Comparison of ENCODE assay signal across 29 cellular contexts in the genomic region with DNA sequence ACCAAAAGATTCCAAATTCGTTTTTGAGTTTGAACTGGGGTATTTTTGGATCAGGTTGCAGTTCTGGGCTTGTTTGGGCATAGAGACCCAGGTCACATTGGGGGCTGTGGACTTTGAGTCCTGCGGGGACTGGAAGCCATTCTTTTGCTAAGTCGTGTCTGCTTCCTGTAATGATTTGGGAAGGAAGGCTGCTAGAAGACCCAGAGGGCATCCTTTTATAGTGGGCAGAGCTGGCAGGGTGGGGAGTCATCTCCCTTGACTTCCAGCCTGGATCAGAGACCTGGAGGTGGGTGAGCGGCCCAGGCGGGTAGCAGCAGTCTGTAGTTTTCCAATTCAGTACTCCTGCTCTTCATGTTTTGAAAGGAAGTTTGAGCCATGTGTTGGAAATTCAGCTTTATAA. TPM values are rescaled to one million over a fixed set of nuclear protein-coding genes. Genes with fewer than 3 reads are reported as not detected.
DNase-seq lines count a peak whose midpoint lies in the region; ATAC-seq, FAIRE-seq and TF ChIP-seq lines count a peak whose summit lies in the region.
"Had no signal": no experiment of that assay in that cellular context is flagged by ENCODE, and none has a peak within 500 bp of the region (broad histone marks: within the 10 kb centered on the region; RNA-seq: fewer than 3 reads in every experiment).

No MANE protein-coding gene starts in this region.

- H2BK5ac ChIP-seq in mesenchymal stem cell (ENCODE audit: low read depth, low read length, poor library complexity, severe bottlenecking) = no peak overlapping the region

- no peak overlapping the region for H4K8ac ChIP-seq in mesenchymal stem cell (ENCODE audit: low read length)

- H3K4me3 ChIP-seq in liver (ENCODE audit: low read depth in 1 of 3, low read length in 3 of 3) (no peak overlapping the region), HepG2 (replicated peaks in 1 of 3; ENCODE audit: insufficient read depth in 1 of 3, low read depth in 2 of 3, low read length in 3 of 3) (no peak overlapping the region), mesenchymal stem cell (ENCODE audit: insufficient read depth in 1 of 2, low read depth in 1 of 2, low read length in 2 of 2) (no peak overlapping the region), left ventricle myocardium inferior (no peak overlapping the region)
- H3K4me3 ChIP-seq: esophagus squamous epithelium, lung had no signal

- no TSS peak for BruUV-seq in HepG2 (replicated peaks; lab: Mats Ljungman, UMichigan)

- H3K36me3 ChIP-seq in liver (ENCODE audit: control insufficient read depth in 4 of 4, insufficient read depth in 3 of 4, low read depth in 1 of 4, low read length in 3 of 4) (peaks cover 0 to 1% (median 0%) of the 10 kb centered on the region in 4 donors), HepG2 (replicated peaks in 1 of 2; ENCODE audit: control insufficient read depth in 1 of 2, insufficient read depth in 2 of 2, low read length in 2 of 2) (no peaks in the 10 kb centered on the region), mesenchymal stem cell (ENCODE audit: control insufficient read depth in 1 of 2, insufficient read depth in 2 of 2, low read depth in 1 of 2, low read length in 2 of 2) (peaks cover 6 to 24% of the 10 kb centered on the region in 2 experiments), left ventricle myocardium inferior (no peaks in the 10 kb centered on the region)
- H3K36me3 ChIP-seq: gastrocnemius medialis had no signal

- H3K4me1 ChIP-seq in liver (ENCODE audit: control insufficient read depth in 4 of 4, insufficient read depth in 4 of 4, low read length in 3 of 4) (peaks cover 12 to 40% (median 22%) of the 10 kb centered on the region in 4 donors), HepG2 (ENCODE audit: insufficient read depth, low read length) (no peaks in the 10 kb centered on the region), mesenchymal stem cell (ENCODE audit: control insufficient read depth, insufficient read depth, low read depth, low read length) (peaks cover 6% of the 10 kb centered on the region), left ventricle myocardium inferior (peaks cover 20% of the 10 kb centered on the region)

- H3K27ac Mint-ChIP-seq in chondrocyte (ENCODE audit: unreplicated experiment) = peak overlapping the region; percentile 55
- H3K27ac Mint-ChIP-seq: activated CD4-positive, alpha-beta memory T cell treated with anti-CD3 and anti-CD28 coated beads, Interleukin-2, amount 10 ng/mL, durations not matched to agents 7 days and 5 days had no signal

- H2BK120ac ChIP-seq in mesenchymal stem cell (ENCODE audit: low read depth, low read length) = no peak overlapping the region

- CTCF ChIA-PET in HepG2 (lab: Yijun Ruan, JAX; ENCODE audit: low intra/inter-chr PET ratio, low total read pairs) = no interaction called here

- no peak overlapping the region for H3K23ac ChIP-seq in mesenchymal stem cell (ENCODE audit: low read length in 2 of 2)

- H3K9me3 ChIP-seq in liver (ENCODE audit: control insufficient read depth in 4 of 4, low read length in 3 of 4) (no peaks in the 10 kb centered on the region), HepG2 (ENCODE audit: low read length) (no peaks in the 10 kb centered on the region), mesenchymal stem cell (ENCODE audit: control insufficient read depth, low read length) (peaks cover 4% of the 10 kb centered on the region), left ventricle myocardium inferior (replicated peaks) (peaks cover 15% of the 10 kb centered on the region)
- H3K9me3 ChIP-seq: esophagus squamous epithelium, gastrocnemius medialis had no signal

- H3K27me3 ChIP-seq in liver (ENCODE audit: control insufficient read depth in 4 of 4, insufficient read depth in 4 of 4, low read length in 3 of 4) (no peaks in the 10 kb centered on the region), HepG2 (ENCODE audit: control insufficient read depth in 1 of 2, insufficient read depth in 2 of 2, low read length in 2 of 2) (peaks cover 0 to 2% of the 10 kb centered on the region in 2 experiments; a peak in 1 of 5 replicates), mesenchymal stem cell (ENCODE audit: control insufficient read depth in 1 of 2, insufficient read depth in 1 of 2, low read length in 2 of 2) (no peaks in the 10 kb centered on the region), left ventricle myocardium inferior (ENCODE audit: low read depth) (peaks cover 28% of the 10 kb centered on the region)
- H3K27me3 ChIP-seq: esophagus squamous epithelium, gastrocnemius medialis had no signal

- H3K14ac ChIP-seq in mesenchymal stem cell (ENCODE audit: low read length in 2 of 2) = no peak overlapping the region

- 55% methylated on average over 5 of the region's 5 CpGs for WGBS in liver
- WGBS in HepG2 (ENCODE audit: low lambda C conversion rate) = 50% methylated on average over 5 of the region's 5 CpGs
- 81% methylated on average over 5 of the region's 5 CpGs for WGBS in mesenchymal stem cell

- no peak for ATAC-seq in HepG2

- intact Hi-C loops in HepG2 (cut with micrococcal nuclease; ENCODE audit: unreplicated experiment) = no loop called here
- intact Hi-C loops in left ventricle myocardium inferior (cut with micrococcal nuclease) = no loop called here

- TF ChIP-seq RAD21 in liver (IDR thresholded peaks at IDR 0.05) (no peak), HepG2 (CRISPR knock-in tag; IDR thresholded peaks at IDR 0.05) (no peak)

- H2BK12ac ChIP-seq in mesenchymal stem cell (ENCODE audit: low read length in 2 of 2) = peak overlapping the region in 1 of 2 experiments; percentile 25

- TF ChIP-seq CTCF in liver (IDR thresholded peaks at IDR 0.05; ENCODE audit: low read depth, low read length, missing input control) (no peak), HepG2 (CRISPR knock-in tag; IDR thresholded peaks at IDR 0.05) (no peak), chondrocyte (IDR thresholded peaks at IDR 0.05) (no peak), left ventricle myocardium inferior (IDR thresholded peaks at IDR 0.05; ENCODE audit: borderline replicate concordance) (no peak)

- H4K20me1 ChIP-seq in HepG2 (ENCODE audit: insufficient read depth, low read length) = no peaks in the 10 kb centered on the region

- H3K4me1 Mint-ChIP-seq in chondrocyte (ENCODE audit: low read depth) = peaks cover 49% of the 10 kb centered on the region

- H3K27ac ChIP-seq in liver (ENCODE audit: low read depth in 1 of 2, low read length in 2 of 2) (peak overlapping the region; percentile 5 to 21), HepG2 (ENCODE audit: extremely low read length, insufficient read depth, low read length) (no peak overlapping the region), mesenchymal stem cell (ENCODE audit: low read length, poor library complexity, severe bottlenecking) (no peak overlapping the region), left ventricle myocardium inferior (replicated peaks) (no peak overlapping the region)
- H3K27ac ChIP-seq: C4-2B had no signal

- no peak overlapping the region for H2AK5ac ChIP-seq in mesenchymal stem cell (ENCODE audit: low read length, severe bottlenecking)

- no peak overlapping the region for H2BK15ac ChIP-seq in mesenchymal stem cell (ENCODE audit: low read depth, poor library complexity, severe bottlenecking)

- peaks cover 8% of the 10 kb centered on the region for H3K36me3 Mint-ChIP-seq in chondrocyte (ENCODE audit: low read depth)

- H3K9ac ChIP-seq in liver (ENCODE audit: low read depth in 1 of 2, low read length in 2 of 2) (peak overlapping the region in 1 of 2 donors; percentile 28), HepG2 (ENCODE audit: insufficient read depth, low read depth, low read length) (no peak overlapping the region), mesenchymal stem cell (ENCODE audit: low read length) (peak overlapping the region; percentile 9)

- TF ChIP-seq POLR2A in HepG2 (IDR thresholded peaks at IDR 0.05; ENCODE audit: insufficient read depth in 1 of 2, low read depth in 2 of 2, low read length in 2 of 2) = no peak

- POLR2A ChIA-PET in HepG2 (lab: Yijun Ruan, JAX) = no interaction called here

- no peak for DNase-seq in HepG2 (ENCODE audit: low spot score)
- DNase-seq in chondrocyte (ENCODE audit: low spot score) = no peak
- DNase-seq in mesenchymal stem cell = no peak
- no peak for DNase-seq in left ventricle myocardium inferior
- no peak for DNase-seq in nucleus accumbens (lab: John Stamatoyannopoulos, UW)
- no peak for DNase-seq in SIG-M5 treated with dmso at 0.1 percent for 504 hours (lab: John Stamatoyannopoulos, UW; ENCODE audit: unreplicated experiment)
- DNase-seq in stimulated activated naive CD4-positive, alpha-beta T cell (lab: John Stamatoyannopoulos, UW) = no peak
- DNase-seq: activated CD4-positive, alpha-beta memory T cell treated with anti-CD3 and anti-CD28 coated beads, Interleukin-2, amount 10 ng/mL, durations not matched to agents 7 days and 5 days; activated CD4-positive, CD25-positive, alpha-beta regulatory T cell; activated effector memory CD4-positive, alpha-beta T cell treated with anti-CD3 and anti-CD28 coated beads, Interleukin-2, amount 50 U/mL, for 16 hours; effector memory CD4-positive, alpha-beta T cell; esophagus squamous epithelium; gastrocnemius medialis; hippocampal formation; NCI-H1105 treated with DMSO at 0.1 percent for 48 hours; NCI-H2081; NCI-H345; NCI-H774; occipital lobe; retina; stimulated activated CD4-positive, alpha-beta T cell treated with anti-CD3 and anti-CD28 coated beads, Interleukin-2, amount 100 ng/mL, for 24 hours; T-helper 9 cell had no signal

- H2AFZ ChIP-seq in HepG2 (ENCODE audit: low read length) (no peak overlapping the region), mesenchymal stem cell (ENCODE audit: low read depth, low read length) (no peak overlapping the region)

- no peaks in the 10 kb centered on the region for H3K79me2 ChIP-seq in HepG2 (ENCODE audit: insufficient read depth, low read length)

- peaks cover 6% of the 10 kb centered on the region for H3K9me3 Mint-ChIP-seq in chondrocyte (ENCODE audit: low read depth)
- H3K9me3 Mint-ChIP-seq: activated CD4-positive, alpha-beta memory T cell treated with anti-CD3 and anti-CD28 coated beads, Interleukin-2, amount 10 ng/mL, durations not matched to agents 7 days and 5 days had no signal

- H3K4me3 Mint-ChIP-seq in chondrocyte (ENCODE audit: unreplicated experiment) = no peak overlapping the region
- H3K4me3 Mint-ChIP-seq: activated CD4-positive, alpha-beta memory T cell treated with anti-CD3 and anti-CD28 coated beads, Interleukin-2, amount 10 ng/mL, durations not matched to agents 7 days and 5 days had no signal

- TF ChIP-seq EP300 in HepG2 (IDR thresholded peaks at IDR 0.05; ENCODE audit: low read depth in 2 of 2, low read length in 2 of 2) (no peak), HepG2 (CRISPR knock-in tag; IDR thresholded peaks at IDR 0.05; ENCODE audit: borderline replicate concordance) (no peak)

- in situ Hi-C loops in HepG2 (cut with HindIII; ENCODE audit: extremely low pct_ligation_motif_present, low pct_unique_long_range_greater_than_20kb) = no loop called here

- no peak for FAIRE-seq in HepG2 (lab: Jason Lieb, UNC)
- FAIRE-seq: GM19239, keratinocyte, small intestine had no signal

- no peak overlapping the region for H3K4ac ChIP-seq in mesenchymal stem cell (ENCODE audit: low read depth in 1 of 2, low read length in 2 of 2)

- H3K27me3 Mint-ChIP-seq in chondrocyte (ENCODE audit: low read depth) = no peaks in the 10 kb centered on the region
- H3K27me3 Mint-ChIP-seq: brain had no signal

- H3K18ac ChIP-seq in mesenchymal stem cell (ENCODE audit: low read depth in 1 of 2, low read length in 2 of 2) = no peak overlapping the region

- no peak overlapping the region for H4K91ac ChIP-seq in mesenchymal stem cell (ENCODE audit: low read length)

- H3K4me2 ChIP-seq in HepG2 (ENCODE audit: low read depth, low read length) = no peak overlapping the region
- H3K4me2 ChIP-seq in mesenchymal stem cell (ENCODE audit: low read length, poor library complexity, severe bottlenecking) = no peak overlapping the region

- H3K79me1 ChIP-seq in mesenchymal stem cell (replicated peaks; ENCODE audit: low read length, poor library complexity, severe bottlenecking) = peaks cover 34% of the 10 kb centered on the region

RNA-seq across cellular contexts. Expression of a gene that starts 11.3 kb away (rescaled TPM):
- total RNA-seq in liver (1 to 10 TPM; 3.7 to 6.5 TPM), HepG2 (2016; rRNA removed; fragmentation: Illumina TruSeq; extraction: Trizol) (0.06 and 0.07 TPM in 2 replicates), chondrocyte (25.5 to 35.5 TPM (median 27.3 TPM) in 3 replicates), left ventricle myocardium inferior (1.9 TPM)
- polyA plus RNA-seq in liver (1 to 10 TPM; 2.2 to 3.7 TPM), HepG2 (2011; rRNA removed) (0.05 and 0.07 TPM in 2 replicates)
- not detected in 2 replicates for total RNA-seq in HepG2 (2016; cell fraction: cytosol; rRNA removed; fragmentation: Illumina TruSeq; extraction: Trizol; ENCODE audit: low read depth)
- 0.03 and 0.09 TPM in 2 replicates for total RNA-seq in HepG2 (2016; cell fraction: insoluble cytoplasmic fraction; rRNA removed; fragmentation: Illumina TruSeq; extraction: Trizol)
- 0.03 and 0.19 TPM in 2 replicates for total RNA-seq in HepG2 (2016; cell fraction: membrane; rRNA removed; fragmentation: Illumina TruSeq; extraction: Trizol)
- 0.16 and 0.25 TPM in 2 replicates for total RNA-seq in HepG2 (2016; cell fraction: nucleus; rRNA removed; fragmentation: Illumina TruSeq; extraction: Trizol)
- 0.08 and 0.17 TPM in 2 replicates for polyA plus RNA-seq in HepG2 (2011; cell fraction: cytosol; rRNA removed)
- 0.24 and 0.35 TPM in 2 replicates for polyA plus RNA-seq in HepG2 (2011; cell fraction: nucleus; rRNA removed)
- 0.03 and 0.04 TPM in 2 replicates for polyA plus RNA-seq in HepG2 (2012)
- 0.02 and 0.08 TPM in 2 replicates for polyA plus RNA-seq in HepG2 (2016; cell fraction: cytosol; fragmentation: Illumina TruSeq; extraction: Trizol; ENCODE audit: low read depth)
- 0.08 and 0.09 TPM in 2 replicates for polyA plus RNA-seq in HepG2 (2016; cell fraction: insoluble cytoplasmic fraction; fragmentation: Illumina TruSeq; extraction: Trizol; ENCODE audit: low read depth)
- polyA plus RNA-seq in HepG2 (2016; cell fraction: membrane; fragmentation: Illumina TruSeq; extraction: Trizol; ENCODE audit: low read depth) = 0.08 and 0.14 TPM in 2 replicates
- 0.11 and 0.51 TPM in 2 replicates for polyA plus RNA-seq in HepG2 (2016; cell fraction: nucleus; fragmentation: Illumina TruSeq; extraction: Trizol; ENCODE audit: insufficient read depth, low read depth)
- polyA minus RNA-seq in HepG2 (2011; rRNA and poly(A)+ RNA removed; ENCODE audit: low replicate concordance) = 0.32 and 0.61 TPM in 2 replicates
- 0.10 TPM in 1 of 2 replicates, not detected in the other for polyA minus RNA-seq in HepG2 (2011; cell fraction: cytosol; rRNA and poly(A)+ RNA removed)
- polyA minus RNA-seq in HepG2 (2011; cell fraction: nucleus; rRNA and poly(A)+ RNA removed) = 0.13 and 0.25 TPM in 2 replicates
- 19.0 TPM for polyA plus RNA-seq in mesenchymal stem cell (2013, experiment 1 of 2)
- polyA plus RNA-seq in mesenchymal stem cell (2013, experiment 2 of 2) = 18.9 TPM

Comparison
In these comparisons a context has a peak if more than half of its experiments do, and no peak if none do; other contexts are left out.
1. H3K27ac ChIP-seq: peak in liver (2 of 2); none in HepG2 (single experiment), mesenchymal stem cell (single experiment) and left ventricle myocardium inferior (single experiment).